Comparison of ENCODE assay signal across 8 cellular contexts in genomic region chr2:219570924-219571310, GRCh38. TPM values are rescaled to one million over a fixed set of nuclear protein-coding genes. Genes with fewer than 3 reads are reported as not detected.
DNase-seq lines count a peak whose midpoint lies in the region; ATAC-seq and TF ChIP-seq lines count a peak whose summit lies in the region.

No MANE protein-coding gene starts in this region.

- H3K36me3 Mint-ChIP-seq in CD4-positive, alpha-beta memory T cell: no peaks in the 10 kb centered on the region

- ATAC-seq in HG03378 (IDR thresholded peaks at IDR 0.05; ENCODE audit: unreplicated experiment): no peak

- DNase-seq in AG04450 (ENCODE audit: low read depth, low spot score) (no peak), epithelial cell of esophagus (ENCODE audit: low read depth) (no peak), myocyte (ENCODE audit: low read depth) (peak; percentile 43), LoVo (ENCODE audit: low spot score) (no peak), NCI-H510A treated with DMSO at 0.1 percent for 48 hours (lab: John Stamatoyannopoulos, UW) (no peak)
- DNase-seq in CD4-positive, alpha-beta memory T cell: no peak

- peaks cover 15% of the 10 kb centered on the region for H3K27me3 ChIP-seq in AG04450 (ENCODE audit: control insufficient read depth, insufficient read depth, low read length)
- no peaks in the 10 kb centered on the region for H3K27me3 ChIP-seq in Loucy (ENCODE audit: insufficient read depth, low read length, poor library complexity, severe bottlenecking)
- H3K27me3 ChIP-seq in CD4-positive, alpha-beta memory T cell (ENCODE audit: insufficient read depth, low read length): peaks cover 15% of the 10 kb centered on the region

- H3K4me3 Mint-ChIP-seq in CD4-positive, alpha-beta memory T cell: no peak overlapping the region

- H3K4me3 ChIP-seq in AG04450 (ENCODE audit: low read depth, low read length): peak overlapping the region; percentile 68
- H3K4me3 ChIP-seq in Loucy (ENCODE audit: low read length, poor library complexity, severe bottlenecking): peak overlapping the region; percentile 90
- H3K4me3 ChIP-seq in epithelial cell of esophagus (ENCODE audit: low read length): peak overlapping the region; percentile 50
- H3K4me3 ChIP-seq in CD4-positive, alpha-beta memory T cell (ENCODE audit: low read length in 2 of 2): peak overlapping the region in 1 of 2 donors; percentile 9

- intact Hi-C loops in CD4-positive, alpha-beta memory T cell (cut with micrococcal nuclease): no loop called here

- H3K4me1 Mint-ChIP-seq in CD4-positive, alpha-beta memory T cell: peaks cover 0 to 3% (median 0%) of the 10 kb centered on the region in 4 donors

- no peak overlapping the region for H3K27ac ChIP-seq in AG04450 (ENCODE audit: low read depth, low read length)
- no peak overlapping the region for H3K27ac ChIP-seq in CD4-positive, alpha-beta memory T cell (ENCODE audit: low read depth, low read length)

- H3K27me3 Mint-ChIP-seq in CD4-positive, alpha-beta memory T cell: peaks cover 27 to 46% of the 10 kb centered on the region in 2 donors

- no peaks in the 10 kb centered on the region for H3K9me3 Mint-ChIP-seq in CD4-positive, alpha-beta memory T cell

- peak overlapping the region; percentile 82 for H3K4me2 ChIP-seq in Loucy (ENCODE audit: low read depth, low read length, poor library complexity, severe bottlenecking)

- no peaks in the 10 kb centered on the region for H3K9me2 ChIP-seq in Loucy (replicated peaks; ENCODE audit: low read depth, low read length)

- H3K9me3 ChIP-seq in AG04450 (ENCODE audit: control insufficient read depth, insufficient read depth, low read length) (peaks cover 4% of the 10 kb centered on the region; the same call in 1 of the 2 replicates), Loucy (ENCODE audit: insufficient read depth, low read depth, low read length) (no peaks in the 10 kb centered on the region)
- H3K9me3 ChIP-seq in CD4-positive, alpha-beta memory T cell (ENCODE audit: control insufficient read depth in 1 of 2, low read length in 2 of 2): no peaks in the 10 kb centered on the region

- H2AFZ ChIP-seq in Loucy (ENCODE audit: low read length): peak overlapping the region; percentile 79; the same call in 1 of the 2 replicates

- H3K4me1 ChIP-seq in Loucy (ENCODE audit: insufficient read depth, low read length, poor library complexity, severe bottlenecking): peaks cover 16% of the 10 kb centered on the region
- peaks cover 3% of the 10 kb centered on the region for H3K4me1 ChIP-seq in CD4-positive, alpha-beta memory T cell (ENCODE audit: insufficient read depth, low read length)

- POLR2A ChIA-PET in AG04450 (lab: Yijun Ruan, JAX): interaction anchor here (0.6 to 2.4 kb wide), 7 partner anchors 10 to 62 kb away, joined by 3 to 18 read pairs (median 8); partner anchors contain the start of genes CHPF, STK11IP and TMEM198
- POLR2A ChIA-PET in CD4-positive, alpha-beta memory T cell (lab: Charles Lee; ENCODE audit: partially characterized antibody): interaction anchor here (0.7 to 1.1 kb wide), 3 partner anchors 20 to 28 kb away, joined by 3 to 4 read pairs (median 3); partner anchors contain the start of genes CHPF and STK11IP

- peaks cover 9% of the 10 kb centered on the region for H4K20me1 ChIP-seq in Loucy (ENCODE audit: insufficient read depth, low read length, poor library complexity, severe bottlenecking)

- peak overlapping the region; percentile 67 for H3K9ac ChIP-seq in Loucy (ENCODE audit: low read depth, low read length, poor library complexity, severe bottlenecking)

- H3K36me3 ChIP-seq in Loucy (ENCODE audit: insufficient read depth, low read length): no peaks in the 10 kb centered on the region
- H3K36me3 ChIP-seq in CD4-positive, alpha-beta memory T cell (ENCODE audit: insufficient read depth, low read length): no peaks in the 10 kb centered on the region

- CTCF ChIA-PET in AG04450 (lab: Charles Lee): interaction anchor here (0.5 to 4.6 kb wide), 6 partner anchors 10 to 119 kb away, joined by 3 to 35 read pairs (median 5); no protein-coding TSS in a partner anchor
- CTCF ChIA-PET in CD4-positive, alpha-beta memory T cell (lab: Charles Lee; ENCODE audit: partially characterized antibody): interaction anchor here (1.5 to 3.9 kb wide), 2 partner anchors 8 to 10 kb away, joined by 5 to 19 read pairs; no protein-coding TSS in a partner anchor

- no peaks in the 10 kb centered on the region for H3F3A ChIP-seq in Loucy (ENCODE audit: low read depth)

- no peak overlapping the region for H3K27ac Mint-ChIP-seq in CD4-positive, alpha-beta memory T cell

- TF ChIP-seq CTCF in AG04450 (IDR thresholded peaks at IDR 0.05; ENCODE audit: low read depth, low read length): no peak
- TF ChIP-seq CTCF in Loucy (conservative IDR thresholded peaks at IDR 0.05; ENCODE audit: low read length): no peak
- no peak for TF ChIP-seq CTCF in epithelial cell of esophagus (IDR thresholded peaks at IDR 0.05; ENCODE audit: insufficient read depth, low read depth, low read length, missing control alignments)

- H3K79me2 ChIP-seq in Loucy (ENCODE audit: insufficient read depth, low read length): peaks cover 5% of the 10 kb centered on the region; the same call in 1 of the 2 replicates

RNA-seq across cellular contexts. Expression of gene OBSL1, which starts 0.4 kb away (rescaled TPM):
- 35.5 and 46.8 TPM in 2 replicates for polyA plus RNA-seq in AG04450 (2011; rRNA removed)
- 58.9 and 74.4 TPM in 2 replicates for polyA minus RNA-seq in AG04450 (2011; rRNA and poly(A)+ RNA removed)
- total RNA-seq in myocyte: 159 and 173 TPM in 2 replicates
- 139 TPM for polyA plus RNA-seq in myocyte (2012)
- total RNA-seq in CD4-positive, alpha-beta memory T cell: under 1 TPM in 1 of 2 experiments, not detected in 1; 0.09 TPM
- not detected for polyA plus RNA-seq in CD4-positive, alpha-beta memory T cell

RNA-seq across cellular contexts. Expression of gene INHA, which starts 1.2 kb away (rescaled TPM):
- polyA plus RNA-seq in AG04450 (2011; rRNA removed): 0.12 and 0.29 TPM in 2 replicates
- polyA minus RNA-seq in AG04450 (2011; rRNA and poly(A)+ RNA removed): 0.17 and 0.18 TPM in 2 replicates
- 0.48 and 0.62 TPM in 2 replicates for total RNA-seq in myocyte
- polyA plus RNA-seq in myocyte (2012): 1.7 TPM
- not detected for total RNA-seq in CD4-positive, alpha-beta memory T cell
- polyA plus RNA-seq in CD4-positive, alpha-beta memory T cell: not detected

RNA-seq across cellular contexts. Expression of gene STK11IP, which starts 26.7 kb away (rescaled TPM):
- 7.7 and 11.8 TPM in 2 replicates for polyA plus RNA-seq in AG04450 (2011; rRNA removed)
- 17.2 and 18.5 TPM in 2 replicates for polyA minus RNA-seq in AG04450 (2011; rRNA and poly(A)+ RNA removed)
- total RNA-seq in myocyte: 13.0 and 14.7 TPM in 2 replicates
- polyA plus RNA-seq in myocyte (2012): 22.2 TPM
- 10 to 100 TPM; 48.7 to 50.2 TPM for total RNA-seq in CD4-positive, alpha-beta memory T cell
- polyA plus RNA-seq in CD4-positive, alpha-beta memory T cell: 1 to 10 TPM; 8.3 to 9.8 TPM

RNA-seq across cellular contexts. Expression of gene TMEM198, which starts 27.1 kb away (rescaled TPM):
- polyA plus RNA-seq in AG04450 (2011; rRNA removed): 0.83 and 1.2 TPM in 2 replicates
- polyA minus RNA-seq in AG04450 (2011; rRNA and poly(A)+ RNA removed): 0.13 and 0.60 TPM in 2 replicates
- 5.8 and 9.0 TPM in 2 replicates for total RNA-seq in myocyte
- polyA plus RNA-seq in myocyte (2012): 4.5 TPM
- total RNA-seq in CD4-positive, alpha-beta memory T cell: under 1 TPM; 0.67 to 0.76 TPM
- polyA plus RNA-seq in CD4-positive, alpha-beta memory T cell: not detected

RNA-seq across cellular contexts. Expression of gene CHPF, which starts 27.3 kb away (rescaled TPM):
- polyA plus RNA-seq in AG04450 (2011; rRNA removed): 24.4 and 37.2 TPM in 2 replicates
- polyA minus RNA-seq in AG04450 (2011; rRNA and poly(A)+ RNA removed): 11.5 and 12.1 TPM in 2 replicates
- total RNA-seq in myocyte: 382 and 388 TPM in 2 replicates
- 301 TPM for polyA plus RNA-seq in myocyte (2012)
- 1 to 10 TPM; 7.7 to 8.5 TPM for total RNA-seq in CD4-positive, alpha-beta memory T cell
- polyA plus RNA-seq in CD4-positive, alpha-beta memory T cell: 1 to 10 TPM; 7.5 to 8.1 TPM

Comparison
In these comparisons a context has a peak if more than half of its experiments do, and no peak if none do; other contexts are left out.
1. RNA of gene OBSL1, which starts 0.4 kb away (total RNA-seq): 159 to 173 TPM in myocyte; 0.09 TPM in CD4-positive, alpha-beta memory T cell; every median in the first group is over 100 times any median in the second.